17 cellular contexts compared by ENCODE assay signal in genomic region chr12:123337053-123337452, GRCh38.
"Had no signal": no experiment of that assay in that cellular context is flagged by ENCODE, and none has a peak within 500 bp of the region (broad histone marks: within the 10 kb centered on the region; RNA-seq: fewer than 3 reads in every experiment).

No MANE protein-coding gene starts in this region.

- H3K27ac ChIP-seq: heart right ventricle, right atrium auricular region had no signal

- H3K4me3 ChIP-seq: heart right ventricle, right atrium auricular region had no signal

- H3K27me3 ChIP-seq: heart right ventricle, right atrium auricular region had no signal

- H3K27ac Mint-ChIP-seq: activated CD4-positive, alpha-beta memory T cell treated with anti-CD3 and anti-CD28 coated beads, Interleukin-2, amount 10 ng/mL, durations not matched to agents 7 days and 5 days had no signal

- H3K27me3 Mint-ChIP-seq: activated CD4-positive, alpha-beta memory T cell treated with anti-CD3 and anti-CD28 coated beads, Interleukin-2, amount 10 ng/mL, durations not matched to agents 7 days and 5 days; activated naive CD8-positive, alpha-beta T cell treated with anti-CD3 and anti-CD28 coated beads for 36 hours; brain; naive B cell; progenitor cell of endocrine pancreas had no signal

- H3K9me3 Mint-ChIP-seq: activated CD4-positive, alpha-beta memory T cell treated with anti-CD3 and anti-CD28 coated beads, Interleukin-2, amount 10 ng/mL, durations not matched to agents 7 days and 5 days; activated naive CD8-positive, alpha-beta T cell treated with anti-CD3 and anti-CD28 coated beads for 36 hours; brain; naive B cell had no signal

- H3K9me3 ChIP-seq: heart right ventricle, right atrium auricular region had no signal

- DNase-seq: activated CD4-positive, alpha-beta memory T cell treated with anti-CD3 and anti-CD28 coated beads, Interleukin-2, amount 10 ng/mL, durations not matched to agents 7 days and 5 days; activated CD4-positive, CD25-positive, alpha-beta regulatory T cell treated with anti-CD3 and anti-CD28 coated beads, Interleukin-2, amount 50 U/mL, for 72 hours; activated naive CD8-positive, alpha-beta T cell treated with anti-CD3 and anti-CD28 coated beads for 36 hours; activated T-cell treated with anti-CD3 and anti-CD28 coated beads, Interleukin-2, amount 50 U/mL, for 48 hours; amygdala; cerebellar nuclear complex; dermis blood vessel endothelial cell; heart right ventricle; left cardiac atrium; naive B cell; occipital lobe; stimulated activated CD4-positive, alpha-beta T cell treated with anti-CD3 and anti-CD28 coated beads, Interleukin-2, amount 100 ng/mL, for 48 hours; stimulated activated naive CD4-positive, alpha-beta T cell; trophoblast cell had no signal

- H3K4me1 ChIP-seq: heart right ventricle, right atrium auricular region had no signal

- H3K4me3 Mint-ChIP-seq: activated CD4-positive, alpha-beta memory T cell treated with anti-CD3 and anti-CD28 coated beads, Interleukin-2, amount 10 ng/mL, durations not matched to agents 7 days and 5 days; activated naive CD8-positive, alpha-beta T cell treated with anti-CD3 and anti-CD28 coated beads for 36 hours; brain; naive B cell had no signal

- H3K4me1 Mint-ChIP-seq: brain had no signal

- ATAC-seq: heart right ventricle, left cardiac atrium had no signal
